22 cellular contexts compared by ENCODE assay signal in genomic region chr4:103757631-103758030, GRCh38. TPM values are rescaled to one million over a fixed set of nuclear protein-coding genes. Genes with fewer than 3 reads are reported as not detected.
"Had no signal": no experiment of that assay in that cellular context is flagged by ENCODE, and none has a peak within 500 bp of the region (broad histone marks: within the 10 kb centered on the region; RNA-seq: fewer than 3 reads in every experiment).

No MANE protein-coding gene starts in this region.

- H3K79me2 ChIP-seq: hepatocyte had no signal

- H3K27me3 ChIP-seq: adrenal gland, breast epithelium, foreskin keratinocyte, hepatocyte, neural progenitor cell had no signal

- ATAC-seq: activated naive CD4-positive, alpha-beta T cell treated with anti-CD3 and anti-CD28 coated beads, Interleukin-2, amount 50 U/mL, for 72 hours; foreskin keratinocyte; mucosa of descending colon had no signal

- H3K27ac ChIP-seq: adrenal gland, breast epithelium, coronary artery, foreskin keratinocyte, hepatocyte, neural progenitor cell had no signal

- H3K36me3 ChIP-seq: adrenal gland, breast epithelium, neural progenitor cell had no signal

- H3K4me2 ChIP-seq: hepatocyte, neural progenitor cell had no signal

- H3K9ac ChIP-seq: neural progenitor cell had no signal

- H2AFZ ChIP-seq: hepatocyte, neural progenitor cell had no signal

- H3K4me3 ChIP-seq: adrenal gland, breast epithelium, coronary artery, hepatocyte, mucosa of descending colon, neural progenitor cell had no signal

- H3K9me3 ChIP-seq: adrenal gland, breast epithelium had no signal

- H3K4me1 ChIP-seq: adrenal gland, breast epithelium, foreskin keratinocyte, neural progenitor cell had no signal

- DNase-seq: activated B cell treated with CpG ODN at 0.5 μM for 24 hours; activated CD4-positive, alpha-beta memory T cell treated with anti-CD3 and anti-CD28 coated beads for 36 hours; activated CD4-positive, alpha-beta T cell treated with anti-CD3 and anti-CD28 coated beads for 4 hours; activated gamma-delta T cell treated with Interleukin-2 at 50 U/mL for 16 hours; activated T-cell treated with anti-CD3 and anti-CD28 coated beads for 4 hours; adrenal gland; foreskin keratinocyte; mesenchymal stem cell; mucosa of descending colon; naive B cell; stimulated activated CD4-positive, alpha-beta T cell treated with anti-CD3 and anti-CD28 coated beads, Interleukin-1b, Interleukin-23, amount 100 ng/mL, for 48 hours; stimulated activated CD8-positive, alpha-beta memory T cell treated with anti-CD3 and anti-CD28 coated beads, Interleukin-4, amount 100 ng/mL, for 48 hours; stimulated activated naive CD4-positive, alpha-beta T cell had no signal

RNA-seq across cellular contexts. Expression of gene TACR3, which starts 37.8 kb away (rescaled TPM):
- total RNA-seq: activated B cell treated with CpG ODN at 0.5 μM for 24 hours; activated CD4-positive, alpha-beta memory T cell treated with anti-CD3 and anti-CD28 coated beads for 36 hours; activated naive CD4-positive, alpha-beta T cell treated with anti-CD3 and anti-CD28 coated beads, Interleukin-2, amount 50 U/mL, for 72 hours; activated T-helper 1 cell treated with anti-CD3 and anti-CD28 coated beads, Interleukin-12 subunit alpha, Interleukin-12 subunit beta, Interleukin-2, Interleukin-4 antibody, amounts not matched to agents 30 ng/mL and 10 ng/mL and 1 ng/mL, durations not matched to agents 14 hours and 24 hours and 36 hours; breast epithelium; epithelial cell of proximal tubule; foreskin keratinocyte; liver; mucosa of descending colon; osteoblast had no signal
- polyA plus RNA-seq: foreskin keratinocyte, hepatocyte, liver had no signal
